In genomic region chr11:130840683-130841082, GRCh38 we compare ENCODE assay signal across 15 cellular contexts.
DNase-seq lines count a peak whose midpoint lies in the region; TF ChIP-seq lines count a peak whose summit lies in the region.
"Had no signal": no experiment of that assay in that cellular context is flagged by ENCODE, and none has a peak within 500 bp of the region (broad histone marks: within the 10 kb centered on the region; RNA-seq: fewer than 3 reads in every experiment).

No MANE protein-coding gene starts in this region.

- no peaks in the 10 kb centered on the region for H3K27me3 Mint-ChIP-seq in neural crest cell (ENCODE audit: low read depth)

- H3K9me3 ChIP-seq in SJCRH30 (replicated peaks) = 0 out of 2 replicates have a peak, but pooled peaks cover 2% of the 10 kb centered on the region
- no peaks in the 10 kb centered on the region for H3K9me3 ChIP-seq in fibroblast of lung (ENCODE audit: control insufficient read depth, insufficient read depth, low read depth, low read length)

- H3K4me1 ChIP-seq in SJCRH30 (peaks cover 36% of the 10 kb centered on the region), fibroblast of lung (ENCODE audit: control insufficient read depth, extremely low read depth, insufficient read depth, low read length) (peaks cover 2% of the 10 kb centered on the region)

- peak overlapping the region; percentile 14 for H3K4me3 ChIP-seq in AG10803 (ENCODE audit: low read length)
- H3K4me3 ChIP-seq in SJCRH30 = peak overlapping the region; percentile 0; the same call in 1 of the 2 replicates
- H3K4me3 ChIP-seq in fibroblast of lung (replicated peaks in 1 of 4; ENCODE audit: control extremely low read depth in 1 of 4, insufficient read depth in 1 of 4, low read depth in 3 of 4, low read length in 4 of 4) = peak overlapping the region in 1 of 4 experiments; percentile 17

- no peaks in the 10 kb centered on the region for H3K36me3 Mint-ChIP-seq in neural crest cell (ENCODE audit: low read depth)
- H3K36me3 Mint-ChIP-seq: CD4-positive, CD25-positive, alpha-beta regulatory T cell had no signal

- DNase-seq in AG10803 (ENCODE audit: low read depth) (peak; percentile 76), SJCRH30 (no peak), fibroblast of lung (ENCODE audit: low read depth in 2 of 2) (peak in 1 of 2 donors; percentile 20), neural crest cell (ENCODE audit: low read depth, low spot score) (no peak), NCI-H1092 treated with DMSO at 0.1 percent for 48 hours (lab: John Stamatoyannopoulos, UW) (no peak), NCI-H345 (lab: John Stamatoyannopoulos, UW) (no peak), NCI-H2107 treated with DMSO at 0.1 percent for 48 hours (lab: John Stamatoyannopoulos, UW; ENCODE audit: unreplicated experiment) (no peak)
- no peak for DNase-seq in activated effector memory CD4-positive, alpha-beta T cell treated with Interleukin-2 at 50 U/mL for 16 hours
- DNase-seq: CD4-positive, CD25-positive, alpha-beta regulatory T cell; DMS53; H7; NCI-H1417 treated with DMSO at 0.1 percent for 48 hours; NCI-H2029; NCI-H526 treated with DMSO at 0.1 percent for 48 hours; PC-3 had no signal

- H3K36me3 ChIP-seq in SJCRH30 (no peaks in the 10 kb centered on the region), fibroblast of lung (ENCODE audit: control insufficient read depth, insufficient read depth, low read length) (no peaks in the 10 kb centered on the region)

- H2AFZ ChIP-seq in fibroblast of lung (ENCODE audit: low read length) = peak overlapping the region; percentile 38

- no peaks in the 10 kb centered on the region for H3K27me3 ChIP-seq in SJCRH30
- H3K27me3 ChIP-seq in fibroblast of lung (ENCODE audit: control insufficient read depth, insufficient read depth, low read length) = no peaks in the 10 kb centered on the region

- H3K4me3 Mint-ChIP-seq in neural crest cell = peak overlapping the region; percentile 9
- H3K4me3 Mint-ChIP-seq: CD4-positive, CD25-positive, alpha-beta regulatory T cell had no signal

- no peaks in the 10 kb centered on the region for H4K20me1 ChIP-seq in fibroblast of lung (ENCODE audit: control insufficient read depth, extremely low read depth, insufficient read depth, low read length)

- no peaks in the 10 kb centered on the region for H3K79me2 ChIP-seq in fibroblast of lung (ENCODE audit: control insufficient read depth, insufficient read depth, low read length)

- peak overlapping the region; percentile 82 for H3K27ac Mint-ChIP-seq in neural crest cell (ENCODE audit: unreplicated experiment)
- H3K27ac Mint-ChIP-seq: CD4-positive, CD25-positive, alpha-beta regulatory T cell had no signal

- H3K4me1 Mint-ChIP-seq in neural crest cell = peaks cover 28% of the 10 kb centered on the region
- H3K4me1 Mint-ChIP-seq: CD4-positive, CD25-positive, alpha-beta regulatory T cell had no signal

- no peak for TF ChIP-seq CTCF in AG10803 (conservative IDR thresholded peaks at IDR 0.05; ENCODE audit: low read length)
- TF ChIP-seq CTCF in fibroblast of lung (conservative IDR thresholded peaks at IDR 0.05 in 1 of 2, IDR thresholded peaks at IDR 0.05 in 1 of 2; ENCODE audit: low read depth in 1 of 2, low read length in 2 of 2) = no peak
- TF ChIP-seq CTCF in neural crest cell (conservative IDR thresholded peaks at IDR 0.05) = no peak

- H3K27ac ChIP-seq in SJCRH30 (peak overlapping the region; percentile 55), fibroblast of lung (ENCODE audit: insufficient read depth, low read length) (no peak overlapping the region)

- no peak overlapping the region for H3K9ac ChIP-seq in fibroblast of lung (ENCODE audit: insufficient read depth, low read length)

- peaks cover 4% of the 10 kb centered on the region for H3K9me3 Mint-ChIP-seq in neural crest cell

- peak overlapping the region; percentile 21 for H3K4me2 ChIP-seq in fibroblast of lung (ENCODE audit: extremely low read depth, insufficient read depth, low read length)
